ENCODE assay signal across 11 cellular contexts in genomic region chr5:119373449-119373858, GRCh38. TPM values are rescaled to one million over a fixed set of nuclear protein-coding genes. Genes with fewer than 3 reads are reported as not detected.
DNase-seq lines count a peak whose midpoint lies in the region; ATAC-seq and TF ChIP-seq lines count a peak whose summit lies in the region.
"Had no signal": no experiment of that assay in that cellular context is flagged by ENCODE, and none has a peak within 500 bp of the region (broad histone marks: within the 10 kb centered on the region; RNA-seq: fewer than 3 reads in every experiment).

No MANE protein-coding gene starts in this region.

- H3K4me3 Mint-ChIP-seq in natural killer cell treated with Interleukin-12 subunit alpha and Interleukin-12 subunit beta and Interleukin-15 and Interleukin-18, amount 100 ng/mL, for 72 hours: peak overlapping the region; percentile 36
- no peak overlapping the region for H3K4me3 Mint-ChIP-seq in natural killer cell

- no peaks in the 10 kb centered on the region for H3K36me3 ChIP-seq in brain microvascular endothelial cell (replicated peaks)
- H3K36me3 ChIP-seq: stomach had no signal

- H3K27me3 ChIP-seq in brain microvascular endothelial cell (replicated peaks): no peaks in the 10 kb centered on the region
- H3K27me3 ChIP-seq: stomach had no signal

- peak overlapping the region; percentile 52 to 86 for H3K27ac Mint-ChIP-seq in natural killer cell treated with Interleukin-12 subunit alpha and Interleukin-12 subunit beta and Interleukin-15 and Interleukin-18, amount 100 ng/mL, for 72 hours
- peak overlapping the region in 1 of 2 donors; percentile 41 for H3K27ac Mint-ChIP-seq in natural killer cell

- H3K27ac ChIP-seq in brain microvascular endothelial cell: no peak overlapping the region
- H3K27ac ChIP-seq: stomach had no signal

- no peak for TF ChIP-seq CTCF in natural killer cell (IDR thresholded peaks at IDR 0.05)
- no peak for TF ChIP-seq CTCF in brain microvascular endothelial cell (IDR thresholded peaks at IDR 0.05; ENCODE audit: low read depth, low read length, missing control alignments)

- DNase-seq in natural killer cell treated with Interleukin-12 subunit alpha and Interleukin-12 subunit beta and Interleukin-15 and Interleukin-18, amount 100 ng/mL, for 72 hours (ENCODE audit: low spot score): no peak
- DNase-seq in natural killer cell (no peak), NCI-H2227 (lab: John Stamatoyannopoulos, UW; ENCODE audit: unreplicated experiment) (no peak), brain microvascular endothelial cell (no peak), NCI-H187 (lab: John Stamatoyannopoulos, UW) (no peak), NCI-H2227 treated with DMSO at 0.1 percent for 48 hours (lab: John Stamatoyannopoulos, UW) (no peak)
- DNase-seq: NCI-H1048, stomach had no signal

- peaks cover 7% of the 10 kb centered on the region for H3K9me3 Mint-ChIP-seq in natural killer cell treated with Interleukin-12 subunit alpha and Interleukin-12 subunit beta and Interleukin-15 and Interleukin-18, amount 100 ng/mL, for 72 hours
- H3K9me3 Mint-ChIP-seq in natural killer cell: no peaks in the 10 kb centered on the region
- H3K9me3 Mint-ChIP-seq: activated naive CD4-positive, alpha-beta T cell treated with anti-CD3 and anti-CD28 coated beads, Interleukin-2, amount 50 U/mL, for 72 hours had no signal

- peak in 1 of 2 donors; percentile 20 for ATAC-seq in natural killer cell treated with Interleukin-12 subunit alpha and Interleukin-12 subunit beta and Interleukin-15 and Interleukin-18, amount 100 ng/mL, for 72 hours
- ATAC-seq in natural killer cell (no peak), HG02623 (IDR thresholded peaks at IDR 0.05; ENCODE audit: unreplicated experiment) (peak; percentile 49), HG03469 (IDR thresholded peaks at IDR 0.05; ENCODE audit: unreplicated experiment) (peak; percentile 47)

- H3K36me3 Mint-ChIP-seq in natural killer cell treated with Interleukin-12 subunit alpha and Interleukin-12 subunit beta and Interleukin-15 and Interleukin-18, amount 100 ng/mL, for 72 hours: peaks cover 18% of the 10 kb centered on the region
- no peaks in the 10 kb centered on the region for H3K36me3 Mint-ChIP-seq in natural killer cell

- in situ Hi-C loops in brain microvascular endothelial cell (cut with HindIII; ENCODE audit: low pct_ligation_motif_present, low sequenced_read_pairs): no loop called here

- no peak overlapping the region for H3K4me3 ChIP-seq in brain microvascular endothelial cell (ENCODE audit: low read depth, low read length)
- H3K4me3 ChIP-seq: stomach had no signal

- intact Hi-C loops in natural killer cell (cut with micrococcal nuclease): no loop called here

- H3K4me1 Mint-ChIP-seq in natural killer cell treated with Interleukin-12 subunit alpha and Interleukin-12 subunit beta and Interleukin-15 and Interleukin-18, amount 100 ng/mL, for 72 hours (ENCODE audit: low read depth in 2 of 2): peaks cover 45 to 52% of the 10 kb centered on the region in 2 donors
- peaks cover 35 to 47% of the 10 kb centered on the region in 2 donors for H3K4me1 Mint-ChIP-seq in natural killer cell

- no peaks in the 10 kb centered on the region for H3K27me3 Mint-ChIP-seq in natural killer cell treated with Interleukin-12 subunit alpha and Interleukin-12 subunit beta and Interleukin-15 and Interleukin-18, amount 100 ng/mL, for 72 hours
- no peaks in the 10 kb centered on the region for H3K27me3 Mint-ChIP-seq in natural killer cell (ENCODE audit: low read depth in 2 of 2)

RNA-seq across cellular contexts. Expression of gene TNFAIP8, which starts 17.6 kb away (rescaled TPM):
- 100 to 1,000 TPM; 131 to 333 TPM for total RNA-seq in natural killer cell treated with Interleukin-12 subunit alpha and Interleukin-12 subunit beta and Interleukin-15 and Interleukin-18, amount 100 ng/mL, for 72 hours
- total RNA-seq in natural killer cell: 10 to 100 TPM; 47.6 to 87.5 (median 76.3) TPM

Comparison
In these comparisons a context has a peak if more than half of its experiments do, and no peak if none do; other contexts are left out.
1. ATAC-seq: peak in HG02623 (single experiment) and HG03469 (single experiment); none in natural killer cell (0 of 3).